Comparison of ENCODE assay signal across 1 cellular context in genomic region chr17:81941484-81942166, GRCh38.
A peak's percentile ranks its signal among the peaks of the same experiment; 100 is the strongest.
TF ChIP-seq lines count a peak whose summit lies in the region.

No MANE protein-coding gene starts in this region.

TF ChIP-seq in H1, 55 proteins besides CTCF, POLR2A, EP300 and RAD21:
- no peak for TF ChIP-seq GABPA (IDR thresholded peaks at IDR 0.05; ENCODE audit: borderline replicate concordance, insufficient read depth, low read length)
- 0 out of 4 replicates have a peak, but pooled peaks have one; percentile 36 to 43 for TF ChIP-seq SIN3A (conservative IDR thresholded peaks at IDR 0.05 in 1 of 2, IDR thresholded peaks at IDR 0.05 in 1 of 2; ENCODE audit: low read depth in 1 of 2, low read length in 2 of 2)
- TF ChIP-seq ZNF274 (IDR thresholded peaks at IDR 0.05; ENCODE audit: borderline replicate concordance, extremely low read depth, low read length) = no peak
- TF ChIP-seq E2F6 (IDR thresholded peaks at IDR 0.05) = no peak
- TF ChIP-seq SP1 (IDR thresholded peaks at IDR 0.05; ENCODE audit: low read depth, low read length) = no peak
- TF ChIP-seq CREB1 (IDR thresholded peaks at IDR 0.05) = no peak
- no peak for TF ChIP-seq SAP30 (IDR thresholded peaks at IDR 0.05; ENCODE audit: insufficient read depth, insufficient replicate concordance, low read length)
- no peak for TF ChIP-seq CTBP2 (IDR thresholded peaks at IDR 0.05; ENCODE audit: borderline replicate concordance, insufficient read depth, insufficient read length, low read length)
- 0 out of 2 replicates have a peak, but pooled peaks have one; percentile 34 for TF ChIP-seq MAX (IDR thresholded peaks at IDR 0.05)
